ENCODE assay signal across 24 cellular contexts in genomic region chr2:147351789-147352188, GRCh38.
DNase-seq lines count a peak whose midpoint lies in the region; FAIRE-seq and TF ChIP-seq lines count a peak whose summit lies in the region.
"Had no signal": no experiment of that assay in that cellular context is flagged by ENCODE, and none has a peak within 500 bp of the region (broad histone marks: within the 10 kb centered on the region; RNA-seq: fewer than 3 reads in every experiment).

No MANE protein-coding gene starts in this region.

- no peak overlapping the region for H2AK5ac ChIP-seq in neuronal stem cell (ENCODE audit: low read depth, low read length)
- H2AK5ac ChIP-seq in mesenchymal stem cell (ENCODE audit: low read length, severe bottlenecking): no peak overlapping the region

- H3K4me2 ChIP-seq in MM.1S (ENCODE audit: low read depth, low read length) (peak overlapping the region; percentile 48; the same call in 1 of the 2 replicates), neuronal stem cell (ENCODE audit: insufficient read depth, low read length, poor library complexity, severe bottlenecking) (no peak overlapping the region), mesenchymal stem cell (ENCODE audit: low read length, poor library complexity, severe bottlenecking) (no peak overlapping the region)
- H3K4me2 ChIP-seq: SK-N-SH had no signal

- H3K9me3 ChIP-seq in MM.1S (replicated peaks; ENCODE audit: insufficient read depth, low read length) (no peaks in the 10 kb centered on the region), neuronal stem cell (replicated peaks in 1 of 2; ENCODE audit: control insufficient read depth in 2 of 2, insufficient read depth in 1 of 2, low read depth in 1 of 2, low read length in 2 of 2) (no peaks in the 10 kb centered on the region), mesenchymal stem cell (ENCODE audit: control insufficient read depth, low read length) (no peaks in the 10 kb centered on the region)
- H3K9me3 ChIP-seq: colonic mucosa, MG63, SK-N-SH had no signal

- WGBS in neuronal stem cell (ENCODE audit: extremely low coverage in 2 of 2, insufficient read length in 2 of 2, insufficient replicate concordance in 1 of 2), 2 donors: no CpG with 5 or more reads among the region's 5 CpGs
- 71% methylated on average over 2 of the region's 5 CpGs for WGBS in mesenchymal stem cell

- peaks cover 9% of the 10 kb centered on the region; the same call in 1 of the 2 replicates for H3F3A ChIP-seq in MM.1S (ENCODE audit: insufficient read depth, low read length)

- H2BK12ac ChIP-seq in neuronal stem cell (ENCODE audit: low read length) (no peak overlapping the region), mesenchymal stem cell (ENCODE audit: low read length in 2 of 2) (no peak overlapping the region)

- no peak for TF ChIP-seq CTCF in MM.1S (IDR thresholded peaks at IDR 0.05; ENCODE audit: low read length)

- peak overlapping the region; percentile 19; the same call in 1 of the 2 replicates for H2AFZ ChIP-seq in MM.1S (ENCODE audit: low read length)
- peak overlapping the region; percentile 56 for H2AFZ ChIP-seq in neuronal stem cell (ENCODE audit: low read length)
- H2AFZ ChIP-seq in mesenchymal stem cell (ENCODE audit: low read depth, low read length): no peak overlapping the region

- peak overlapping the region; percentile 4 for H3K18ac ChIP-seq in neuronal stem cell (ENCODE audit: low read length)
- H3K18ac ChIP-seq in mesenchymal stem cell (ENCODE audit: low read depth in 1 of 2, low read length in 2 of 2): no peak overlapping the region

- DNase-seq in MM.1S (no peak), NCI-H2196 (lab: John Stamatoyannopoulos, UW; ENCODE audit: unreplicated experiment) (peak; percentile 55), SHP77 treated with DMSO at 0.1 percent for 48 hours (lab: John Stamatoyannopoulos, UW) (peak; percentile 18), neuronal stem cell (ENCODE audit: low spot score) (no peak), GM19239 (ENCODE audit: insufficient read length, low spot score) (no peak), mesenchymal stem cell (no peak)
- no peak for DNase-seq in stimulated activated CD4-positive, alpha-beta T cell treated with anti-CD3 and anti-CD28 coated beads, Interleukin-12 subunit alpha, Interleukin-12 subunit beta, amount 100 ng/mL, for 4 hours
- DNase-seq: activated CD4-positive, alpha-beta memory T cell treated with anti-CD3 and anti-CD28 coated beads, Interleukin-2, amount 10 ng/mL, durations not matched to agents 7 days and 5 days; activated CD4-positive, alpha-beta T cell treated with anti-CD3 and anti-CD28 coated beads for 1 hour; activated naive CD4-positive, alpha-beta T cell treated with anti-CD3 and anti-CD28 coated beads, Interleukin-2, amount 50 U/mL, for 16 hours; colonic mucosa; effector CD8-positive, alpha-beta T cell; erythroblast; HCEC 1CT; KBM-7; kidney; MG63; NCI-H524 treated with DMSO at 0.1 percent for 48 hours; SK-N-SH; stimulated activated CD4-positive, alpha-beta T cell treated with anti-CD3 and anti-CD28 coated beads, Interleukin-4, amount 100 ng/mL, for 24 hours; T-helper 17 cell had no signal

- H2BK120ac ChIP-seq in neuronal stem cell (ENCODE audit: low read depth, low read length) (no peak overlapping the region), mesenchymal stem cell (ENCODE audit: low read depth, low read length) (no peak overlapping the region)

- no peaks in the 10 kb centered on the region for H4K20me1 ChIP-seq in MM.1S (ENCODE audit: insufficient read depth, low read length)

- H4K8ac ChIP-seq in neuronal stem cell (ENCODE audit: low read depth, low read length) (no peak overlapping the region), mesenchymal stem cell (ENCODE audit: low read length) (no peak overlapping the region)

- H2BK5ac ChIP-seq in neuronal stem cell (ENCODE audit: low read length) (no peak overlapping the region), mesenchymal stem cell (ENCODE audit: low read depth, low read length, poor library complexity, severe bottlenecking) (no peak overlapping the region)

- H3K79me2 ChIP-seq in MM.1S (ENCODE audit: low read length): no peaks in the 10 kb centered on the region

- H3K27ac ChIP-seq in MM.1S (ENCODE audit: low read length) (peak overlapping the region; percentile 54; the same call in 1 of the 2 replicates), neuronal stem cell (replicated peaks; ENCODE audit: low read length) (no peak overlapping the region), mesenchymal stem cell (ENCODE audit: low read length, poor library complexity, severe bottlenecking) (no peak overlapping the region)
- H3K27ac ChIP-seq: colonic mucosa, RWPE1 had no signal

- H3K9ac ChIP-seq in MM.1S (ENCODE audit: low read length): no peak overlapping the region
- H3K9ac ChIP-seq in neuronal stem cell (ENCODE audit: low read depth, low read length, poor library complexity): no peak overlapping the region
- no peak overlapping the region for H3K9ac ChIP-seq in mesenchymal stem cell (ENCODE audit: low read length)
- H3K9ac ChIP-seq: SK-N-SH had no signal

- H3K4me1 ChIP-seq in MM.1S (ENCODE audit: low read length) (peaks cover 20% of the 10 kb centered on the region), neuronal stem cell (ENCODE audit: control insufficient read depth in 2 of 2, insufficient read depth in 1 of 2, low read depth in 1 of 2, low read length in 2 of 2) (peaks cover 4 to 19% of the 10 kb centered on the region in 2 donors), mesenchymal stem cell (ENCODE audit: control insufficient read depth, insufficient read depth, low read depth, low read length) (no peaks in the 10 kb centered on the region)
- H3K4me1 ChIP-seq: colonic mucosa had no signal

- no peaks in the 10 kb centered on the region for H3K9me2 ChIP-seq in MM.1S (replicated peaks; ENCODE audit: insufficient read depth, low read length)
- H3K9me2 ChIP-seq: SK-N-SH had no signal

- no peak overlapping the region for H3K4me3 ChIP-seq in MM.1S (ENCODE audit: low read length)
- no peak overlapping the region for H3K4me3 ChIP-seq in neuronal stem cell (ENCODE audit: low read length in 2 of 2)
- no peak overlapping the region for H3K4me3 ChIP-seq in mesenchymal stem cell (ENCODE audit: insufficient read depth in 1 of 2, low read depth in 1 of 2, low read length in 2 of 2)
- H3K4me3 ChIP-seq: colonic mucosa, MG63 had no signal

- H3K79me1 ChIP-seq in neuronal stem cell (ENCODE audit: low read depth, low read length) (no peaks in the 10 kb centered on the region), mesenchymal stem cell (replicated peaks; ENCODE audit: low read length, poor library complexity, severe bottlenecking) (no peaks in the 10 kb centered on the region)

- H3K27me3 ChIP-seq in MM.1S (replicated peaks; ENCODE audit: insufficient read depth, low read length) (no peaks in the 10 kb centered on the region), neuronal stem cell (ENCODE audit: control insufficient read depth in 3 of 3, insufficient read depth in 3 of 3, low read depth in 1 of 3, low read length in 3 of 3) (no peaks in the 10 kb centered on the region), mesenchymal stem cell (ENCODE audit: control insufficient read depth in 1 of 2, insufficient read depth in 1 of 2, low read length in 2 of 2) (no peaks in the 10 kb centered on the region)
- H3K27me3 ChIP-seq: colonic mucosa, MG63 had no signal

- H3K36me3 ChIP-seq in MM.1S (replicated peaks; ENCODE audit: insufficient read depth, low read length): no peaks in the 10 kb centered on the region
- no peaks in the 10 kb centered on the region for H3K36me3 ChIP-seq in neuronal stem cell (replicated peaks in 1 of 2; ENCODE audit: control insufficient read depth in 2 of 2, insufficient read depth in 2 of 2, low read length in 2 of 2)
- no peaks in the 10 kb centered on the region for H3K36me3 ChIP-seq in mesenchymal stem cell (ENCODE audit: control insufficient read depth in 1 of 2, insufficient read depth in 2 of 2, low read depth in 1 of 2, low read length in 2 of 2)
- H3K36me3 ChIP-seq: colonic mucosa, MG63 had no signal

- no peak overlapping the region for H3K4ac ChIP-seq in neuronal stem cell (ENCODE audit: low read length)
- H3K4ac ChIP-seq in mesenchymal stem cell (ENCODE audit: low read depth in 1 of 2, low read length in 2 of 2): no peak overlapping the region

- H3K14ac ChIP-seq in neuronal stem cell (ENCODE audit: low read length) (no peak overlapping the region), mesenchymal stem cell (ENCODE audit: low read length in 2 of 2) (no peak overlapping the region)

- no peak overlapping the region for H4K91ac ChIP-seq in neuronal stem cell (ENCODE audit: low read depth, low read length, poor library complexity)
- no peak overlapping the region for H4K91ac ChIP-seq in mesenchymal stem cell (ENCODE audit: low read length)

- no peak overlapping the region for H2BK15ac ChIP-seq in neuronal stem cell (ENCODE audit: low read length)
- H2BK15ac ChIP-seq in mesenchymal stem cell (ENCODE audit: low read depth, poor library complexity, severe bottlenecking): no peak overlapping the region

- no peak for FAIRE-seq in GM19239 (lab: Jason Lieb, UNC)
- FAIRE-seq: D721Med, GM18507, kidney had no signal

- no peak overlapping the region for H3K23ac ChIP-seq in neuronal stem cell (ENCODE audit: low read depth, low read length, poor library complexity)
- no peak overlapping the region for H3K23ac ChIP-seq in mesenchymal stem cell (ENCODE audit: low read length in 2 of 2)

Comparison
In these comparisons a context has a peak if more than half of its experiments do, and no peak if none do; other contexts are left out.
1. DNase-seq: peak in NCI-H2196 (single experiment) and SHP77 treated with DMSO at 0.1 percent for 48 hours (single experiment); none in MM.1S (single experiment), neuronal stem cell (single experiment), stimulated activated CD4-positive, alpha-beta T cell treated with anti-CD3 and anti-CD28 coated beads, Interleukin-12 subunit alpha, Interleukin-12 subunit beta, amount 100 ng/mL, for 4 hours (single experiment), GM19239 (single experiment) and mesenchymal stem cell (single experiment).